In the genomic region with DNA sequence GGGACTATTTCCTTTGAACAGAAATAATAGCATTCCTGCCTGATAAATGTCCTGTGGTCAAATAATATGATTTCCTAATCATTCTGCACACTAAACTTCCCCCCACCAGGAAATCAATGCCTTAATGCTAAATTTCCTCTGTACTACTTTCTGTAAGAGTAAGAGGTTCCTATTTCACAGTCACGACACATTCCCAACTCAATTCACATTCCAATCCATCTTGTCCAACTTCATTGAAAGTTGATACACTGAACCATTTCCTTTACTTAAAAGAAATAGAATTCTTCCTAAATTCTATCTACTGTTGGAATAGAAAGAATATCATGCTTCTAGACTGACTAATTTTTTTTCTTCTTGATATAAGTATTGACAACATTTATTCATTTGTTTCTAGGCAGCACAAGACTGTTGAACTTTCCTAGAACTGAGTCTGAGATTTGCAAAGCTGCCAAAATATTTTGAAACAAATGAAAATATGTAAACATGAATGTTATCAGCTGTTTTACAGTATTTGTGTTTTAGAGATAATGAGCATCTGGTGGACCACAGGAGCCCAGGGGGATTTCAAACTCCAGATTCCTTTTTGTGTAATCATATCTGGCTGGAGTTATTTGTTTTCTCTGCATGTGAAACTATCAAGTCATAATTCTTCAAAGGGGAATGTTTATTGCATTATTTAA, we compare ENCODE assay signal across 13 cellular contexts.
A peak's percentile ranks its signal among the peaks of the same experiment; 100 is the strongest.
DNase-seq lines count a peak whose midpoint lies in the region; TF ChIP-seq lines count a peak whose summit lies in the region.
"Had no signal": no experiment of that assay in that cellular context is flagged by ENCODE, and none has a peak within 500 bp of the region (broad histone marks: within the 10 kb centered on the region; RNA-seq: fewer than 3 reads in every experiment).

No MANE protein-coding gene starts in this region.

- H3K4me1 Mint-ChIP-seq in mesothelial cell of epicardium: peaks cover 9% of the 10 kb centered on the region
- H3K4me1 Mint-ChIP-seq: activated T-helper 17 cell treated with anti-CD3 and anti-CD28 coated beads, Interleukin-2, amount 50 U/mL, for 72 hours had no signal

- TF ChIP-seq CTCF in choroid plexus epithelial cell (conservative IDR thresholded peaks at IDR 0.05; ENCODE audit: low read depth, low read length) (no peak), mesothelial cell of epicardium (IDR thresholded peaks at IDR 0.05; ENCODE audit: unreplicated experiment) (no peak)

- H3K27me3 ChIP-seq in BLaER1 treated with 17β-estradiol and CSF1 and Interleukin-3, amounts not matched to agents 10 nM and 100 nM: no peaks in the 10 kb centered on the region
- H3K27me3 ChIP-seq: foreskin keratinocyte had no signal

- H3K27ac ChIP-seq in BLaER1 treated with 17β-estradiol and CSF1 and Interleukin-3, amounts not matched to agents 10 nM and 100 nM: peak overlapping the region in 6 of 11 experiments; percentile 8 to 54 (median 32); a peak in 9 of 22 replicates
- H3K27ac ChIP-seq: foreskin keratinocyte had no signal

- H3K4me2 ChIP-seq in BLaER1 treated with 17β-estradiol and CSF1 and Interleukin-3, amounts not matched to agents 10 nM and 100 nM: peak overlapping the region in 8 of 11 experiments; percentile 10 to 65 (median 30); a peak in 14 of 22 replicates

- H3K27me3 Mint-ChIP-seq in mesothelial cell of epicardium (ENCODE audit: low read depth): no peaks in the 10 kb centered on the region

- DNase-seq in M059J (ENCODE audit: low read depth): peak; percentile 74
- DNase-seq in choroid plexus epithelial cell (ENCODE audit: low read depth): peak; percentile 96
- peak; percentile 69 for DNase-seq in non-pigmented ciliary epithelial cell (ENCODE audit: low read depth)
- no peak for DNase-seq in mesothelial cell of epicardium (ENCODE audit: low spot score in 2 of 2, unreplicated experiment in 2 of 2)
- no peak for DNase-seq in HT-29 (ENCODE audit: low spot score)
- DNase-seq in germinal center (ENCODE audit: low spot score): no peak
- DNase-seq in HEK293T (ENCODE audit: extremely low spot score): no peak
- DNase-seq: central memory CD4-positive, alpha-beta T cell; foreskin keratinocyte; nephron progenitor cell had no signal

- peaks cover 5 to 28% (median 8%) of the 10 kb centered on the region in 11 experiments; a peak in 18 of 22 replicates for H3K9me3 ChIP-seq in BLaER1 treated with 17β-estradiol and CSF1 and Interleukin-3, amounts not matched to agents 10 nM and 100 nM (replicated peaks in 1 of 11)

- POLR2A ChIA-PET in HEK293T (lab: Yijun Ruan, JAX): no interaction called here

- H3K9me3 Mint-ChIP-seq in mesothelial cell of epicardium: peaks cover 16% of the 10 kb centered on the region

- no peak overlapping the region for H3K27ac Mint-ChIP-seq in mesothelial cell of epicardium
- H3K27ac Mint-ChIP-seq: activated T-helper 17 cell treated with anti-CD3 and anti-CD28 coated beads, Interleukin-2, amount 50 U/mL, for 72 hours; nephron progenitor cell; T-helper 1 cell treated with Interleukin-12 subunit alpha and Interleukin-12 subunit beta and Interleukin-4 antibody, amounts not matched to agents 30 μg/mL and 1 μg/mL, for 36 hours had no signal

- CTCF ChIA-PET in HEK293T (lab: Yijun Ruan, JAX): no interaction called here

- H3K9ac ChIP-seq in BLaER1 treated with 17β-estradiol and CSF1 and Interleukin-3, amounts not matched to agents 10 nM and 100 nM: no peak overlapping the region

- H3K36me3 Mint-ChIP-seq in mesothelial cell of epicardium: peaks cover 12% of the 10 kb centered on the region

- peaks cover 8 to 37% (median 27%) of the 10 kb centered on the region in 10 experiments; a peak in 18 of 20 replicates for H3K4me1 ChIP-seq in BLaER1 treated with 17β-estradiol and CSF1 and Interleukin-3, amounts not matched to agents 10 nM and 100 nM

- H3K36me3 ChIP-seq in BLaER1 treated with 17β-estradiol and CSF1 and Interleukin-3, amounts not matched to agents 10 nM and 100 nM: peaks cover 0 to 22% (median 4%) of the 10 kb centered on the region in 11 experiments; a peak in 9 of 22 replicates

- no peak overlapping the region for H3K4me3 Mint-ChIP-seq in mesothelial cell of epicardium
- H3K4me3 Mint-ChIP-seq: activated T-helper 17 cell treated with anti-CD3 and anti-CD28 coated beads, Interleukin-2, amount 50 U/mL, for 72 hours; nephron progenitor cell; T-helper 1 cell treated with Interleukin-12 subunit alpha and Interleukin-12 subunit beta and Interleukin-4 antibody, amounts not matched to agents 30 μg/mL and 1 μg/mL, for 36 hours had no signal

- H3K4me3 ChIP-seq in BLaER1 treated with 17β-estradiol and CSF1 and Interleukin-3, amounts not matched to agents 10 nM and 100 nM: no peak overlapping the region
- no peak overlapping the region for H3K4me3 ChIP-seq in choroid plexus epithelial cell (ENCODE audit: low read depth, low read length)

- no peaks in the 10 kb centered on the region for H4K20me1 ChIP-seq in BLaER1 treated with 17β-estradiol and CSF1 and Interleukin-3, amounts not matched to agents 10 nM and 100 nM

TF ChIP-seq in HEK293T, 16 proteins besides CTCF, POLR2A, EP300 and RAD21:
- TF ChIP-seq NFRKB (IDR thresholded peaks at IDR 0.05) (no peak), CTBP1 (IDR thresholded peaks at IDR 0.05; ENCODE audit: borderline replicate concordance) (no peak), HDGF (IDR thresholded peaks at IDR 0.05; ENCODE audit: borderline replicate concordance) (no peak)

Comparison
In these comparisons a context has a peak if more than half of its experiments do, and no peak if none do; other contexts are left out.
1. DNase-seq: peak in M059J (single experiment), choroid plexus epithelial cell (single experiment) and non-pigmented ciliary epithelial cell (single experiment); none in mesothelial cell of epicardium (0 of 2), HT-29 (single experiment), germinal center (single experiment) and HEK293T (single experiment).